ENCODE assay signal across 12 cellular contexts in genomic region chr6:151702851-151703629, GRCh38.
A peak's percentile ranks its signal among the peaks of the same experiment; 100 is the strongest.
DNase-seq lines count a peak whose midpoint lies in the region; ATAC-seq, FAIRE-seq and TF ChIP-seq lines count a peak whose summit lies in the region.
"Had no signal": no experiment of that assay in that cellular context is flagged by ENCODE, and none has a peak within 500 bp of the region (broad histone marks: within the 10 kb centered on the region; RNA-seq: fewer than 3 reads in every experiment).

No MANE protein-coding gene starts in this region.

- DNase-seq in Caco-2 (no peak), bronchial epithelial cell (ENCODE audit: low read depth) (peak; percentile 42), T1000 (lab: John Stamatoyannopoulos, UW) (no peak), DMS79 treated with DMSO at 0.1 percent for 48 hours (lab: John Stamatoyannopoulos, UW) (no peak), stomach (no peak)
- DNase-seq in stimulated activated CD4-positive, alpha-beta T cell treated with anti-CD3 and anti-CD28 coated beads, Interleukin-15, amount 100 ng/mL, for 24 hours: no peak
- DNase-seq: GOT3, spleen had no signal

- no TSS peak for BruUV-seq in Caco-2 (replicated peaks; lab: Mats Ljungman, UMichigan)

- H3K27me3 ChIP-seq in Caco-2 (replicated peaks; ENCODE audit: control insufficient read depth, insufficient read depth, low read length) (no peaks in the 10 kb centered on the region), bronchial epithelial cell (ENCODE audit: control insufficient read depth, insufficient read depth, low read length) (no peaks in the 10 kb centered on the region), stomach (no peaks in the 10 kb centered on the region)
- H3K27me3 ChIP-seq: spleen had no signal

- no peak for FAIRE-seq in bronchial epithelial cell (lab: Jason Lieb, UNC)

- H3K4me3 ChIP-seq in Caco-2 (ENCODE audit: low read depth, low read length) (no peak overlapping the region), bronchial epithelial cell (ENCODE audit: low read depth, low read length) (no peak overlapping the region), stomach (no peak overlapping the region)
- H3K4me3 ChIP-seq: spleen had no signal

- peak overlapping the region in 1 of 5 donors; percentile 53 for H3K27ac ChIP-seq in stomach

- H3K4me1 ChIP-seq in Caco-2 (peaks cover 21% of the 10 kb centered on the region), stomach (peaks cover 0 to 30% (median 10%) of the 10 kb centered on the region in 4 donors)

- peaks cover 8% of the 10 kb centered on the region for H3K9me3 Mint-ChIP-seq in Caco-2 (ENCODE audit: unreplicated experiment)
- H3K9me3 Mint-ChIP-seq: type B pancreatic cell had no signal

- peak overlapping the region; percentile 28 for H3K27ac Mint-ChIP-seq in Caco-2 (ENCODE audit: unreplicated experiment)
- H3K27ac Mint-ChIP-seq: type B pancreatic cell had no signal

- POLR2A ChIA-PET in Caco-2 (lab: Charles Lee): no interaction called here

- H3K9me3 ChIP-seq in Caco-2 (no peaks in the 10 kb centered on the region), stomach (no peaks in the 10 kb centered on the region)
- H3K9me3 ChIP-seq: spleen had no signal

- peak; percentile 34 for ATAC-seq in GM19372 (IDR thresholded peaks at IDR 0.05; ENCODE audit: low read depth, unreplicated experiment)
- peak; percentile 66 for ATAC-seq in HG03045 (IDR thresholded peaks at IDR 0.05; ENCODE audit: unreplicated experiment)
- ATAC-seq: SK-N-SH treated with all-trans-retinoic acid at 6 μM for 48 hours had no signal

- TF ChIP-seq POLR2A in stomach (IDR thresholded peaks at IDR 0.05): no peak

- 27 to 50% (median 35%) methylated on average over 5 of the region's 5 CpGs for WGBS in stomach, 5 donors

- H3K4me1 Mint-ChIP-seq in Caco-2 (ENCODE audit: low read depth, unreplicated experiment): peaks cover 10% of the 10 kb centered on the region

- H3K36me3 ChIP-seq in Caco-2 (ENCODE audit: control insufficient read depth, insufficient read depth, low read length): no peaks in the 10 kb centered on the region
- H3K36me3 ChIP-seq in bronchial epithelial cell (ENCODE audit: control insufficient read depth, insufficient read depth, low read length): no peaks in the 10 kb centered on the region
- H3K36me3 ChIP-seq in stomach: no peaks in the 10 kb centered on the region
- H3K36me3 ChIP-seq: spleen had no signal

- TF ChIP-seq EP300 in stomach (IDR thresholded peaks at IDR 0.05): no peak

- CTCF ChIA-PET in Caco-2 (lab: Charles Lee): no interaction called here

- TF ChIP-seq CTCF in Caco-2 (IDR thresholded peaks at IDR 0.05; ENCODE audit: insufficient read depth in 1 of 2, low read depth in 1 of 2, low read length in 1 of 2, severe bottlenecking in 1 of 2, unreplicated experiment in 1 of 2) (no peak), bronchial epithelial cell (IDR thresholded peaks at IDR 0.05; ENCODE audit: insufficient read depth, low read length, severe bottlenecking) (no peak), stomach (IDR thresholded peaks at IDR 0.05) (no peak)

- no peaks in the 10 kb centered on the region for H3K36me3 Mint-ChIP-seq in Caco-2 (ENCODE audit: insufficient read depth, unreplicated experiment)
- H3K36me3 Mint-ChIP-seq: type B pancreatic cell had no signal

- H3K4me3 Mint-ChIP-seq in Caco-2 (ENCODE audit: unreplicated experiment): no peak overlapping the region
- H3K4me3 Mint-ChIP-seq: type B pancreatic cell had no signal

- intact Hi-C loops in Caco-2 (cut with micrococcal nuclease; ENCODE audit: unreplicated experiment) (no loop called here), stomach (cut with DNase I; ENCODE audit: low total_unique reads) (no loop called here)

- H3K27me3 Mint-ChIP-seq in Caco-2 (ENCODE audit: insufficient read depth, unreplicated experiment): no peaks in the 10 kb centered on the region
- H3K27me3 Mint-ChIP-seq: type B pancreatic cell had no signal
